ENCODE assay signal across 19 cellular contexts in the genomic region with DNA sequence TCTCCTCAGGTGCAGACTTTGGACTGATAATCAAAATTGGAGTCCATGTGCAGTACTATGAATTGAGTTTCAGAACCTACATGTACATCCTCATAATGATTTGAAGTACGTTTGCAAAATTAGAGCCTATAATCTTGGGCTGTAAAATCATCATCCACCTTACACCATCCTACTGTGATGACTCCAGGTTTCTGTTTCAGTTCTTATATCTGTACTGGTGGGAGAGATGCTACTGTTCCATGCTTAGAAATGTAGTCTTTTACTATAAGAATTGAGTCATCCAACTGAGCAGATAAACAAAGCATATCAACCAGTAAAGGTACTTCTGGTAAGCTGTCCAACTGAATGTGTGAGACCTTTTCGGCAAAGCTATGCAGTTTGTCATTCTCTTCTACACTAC.
DNase-seq lines count a peak whose midpoint lies in the region; ATAC-seq and TF ChIP-seq lines count a peak whose summit lies in the region.
"Had no signal": no experiment of that assay in that cellular context is flagged by ENCODE, and none has a peak within 500 bp of the region (broad histone marks: within the 10 kb centered on the region; RNA-seq: fewer than 3 reads in every experiment).

No MANE protein-coding gene starts in this region.

- H3K9ac ChIP-seq in MM.1S (ENCODE audit: low read length) = no peak overlapping the region
- H3K9ac ChIP-seq: BLaER1 had no signal

- H3K27me3 ChIP-seq in MM.1S (replicated peaks; ENCODE audit: insufficient read depth, low read length) = no peaks in the 10 kb centered on the region
- H3K27me3 ChIP-seq: BLaER1 had no signal

- H3K4me1 Mint-ChIP-seq in immature natural killer cell = no peaks in the 10 kb centered on the region
- H3K4me1 Mint-ChIP-seq: B cell; CD4-positive, CD25-positive, alpha-beta regulatory T cell; GM23338; H9 had no signal

- peaks cover 27% of the 10 kb centered on the region for H3F3A ChIP-seq in MM.1S (ENCODE audit: insufficient read depth, low read length)

- H3K36me3 Mint-ChIP-seq in immature natural killer cell = no peaks in the 10 kb centered on the region
- H3K36me3 Mint-ChIP-seq: CD4-positive, CD25-positive, alpha-beta regulatory T cell; CD8-positive, alpha-beta T cell had no signal

- H2AFZ ChIP-seq in MM.1S (ENCODE audit: low read length) = no peak overlapping the region
- H2AFZ ChIP-seq: GM23338 had no signal

- no peak overlapping the region for H3K27ac ChIP-seq in MM.1S (ENCODE audit: low read length)
- H3K27ac ChIP-seq: BLaER1, C4-2B had no signal

- peaks cover 28% of the 10 kb centered on the region for H3K4me1 ChIP-seq in MM.1S (ENCODE audit: low read length)
- H3K4me1 ChIP-seq: BLaER1, Caco-2 had no signal

- H3K4me3 ChIP-seq in MM.1S (ENCODE audit: low read length) = no peak overlapping the region
- H3K4me3 ChIP-seq: BLaER1, GM23338 had no signal

- H4K20me1 ChIP-seq in MM.1S (ENCODE audit: insufficient read depth, low read length) = no peaks in the 10 kb centered on the region
- H4K20me1 ChIP-seq: BLaER1 had no signal

- H3K9me3 Mint-ChIP-seq in immature natural killer cell = peaks cover 0 to 19% (median 4%) of the 10 kb centered on the region in 6 donors
- H3K9me3 Mint-ChIP-seq: CD8-positive, alpha-beta T cell; GM23338; H9 had no signal

- H3K27me3 Mint-ChIP-seq in immature natural killer cell (ENCODE audit: low read depth in 3 of 3) = peaks cover 0 to 2% (median 0%) of the 10 kb centered on the region in 3 donors
- H3K27me3 Mint-ChIP-seq: B cell; CD4-positive, CD25-positive, alpha-beta regulatory T cell had no signal

- peak; percentile 28 for DNase-seq in MM.1S
- no peak for DNase-seq in immature natural killer cell
- DNase-seq in effector CD4-positive, alpha-beta T cell = no peak
- DNase-seq in SIG-M5 treated with dmso at 0.1 percent for 504 hours (lab: John Stamatoyannopoulos, UW; ENCODE audit: unreplicated experiment) = no peak
- DNase-seq: Caco-2; CD4-positive, CD25-positive, alpha-beta regulatory T cell; CD8-positive, alpha-beta T cell; DMS153; DND-41; H9 had no signal

- no peaks in the 10 kb centered on the region for H3K9me3 ChIP-seq in MM.1S (replicated peaks; ENCODE audit: insufficient read depth, low read length)
- H3K9me3 ChIP-seq: BLaER1, Caco-2 had no signal

- no peaks in the 10 kb centered on the region for H3K79me2 ChIP-seq in MM.1S (ENCODE audit: low read length)

- H3K9me2 ChIP-seq in MM.1S (replicated peaks; ENCODE audit: insufficient read depth, low read length) = no peaks in the 10 kb centered on the region

- ATAC-seq in GM18861 (IDR thresholded peaks at IDR 0.05; ENCODE audit: unreplicated experiment) (peak; percentile 35), HG02981 (IDR thresholded peaks at IDR 0.05; ENCODE audit: unreplicated experiment) (peak; percentile 44), HG03378 (IDR thresholded peaks at IDR 0.05; ENCODE audit: unreplicated experiment) (peak; percentile 41), GM18519 (IDR thresholded peaks at IDR 0.05; ENCODE audit: low FRiP score, unreplicated experiment) (no peak)
- ATAC-seq: CD8-positive, alpha-beta T cell; GM23338; HCT116 had no signal

- no peak overlapping the region for H3K4me3 Mint-ChIP-seq in immature natural killer cell
- H3K4me3 Mint-ChIP-seq: B cell; CD4-positive, CD25-positive, alpha-beta regulatory T cell; CD8-positive, alpha-beta T cell; GM23338; H9 had no signal

- H3K27ac Mint-ChIP-seq in immature natural killer cell = no peak overlapping the region
- H3K27ac Mint-ChIP-seq: B cell; CD4-positive, CD25-positive, alpha-beta regulatory T cell; CD8-positive, alpha-beta T cell; GM23338; H9 had no signal

- no peaks in the 10 kb centered on the region for H3K36me3 ChIP-seq in MM.1S (replicated peaks; ENCODE audit: insufficient read depth, low read length)
- H3K36me3 ChIP-seq: BLaER1 had no signal

- H3K4me2 ChIP-seq in MM.1S (ENCODE audit: low read depth, low read length) = no peak overlapping the region
- H3K4me2 ChIP-seq: BLaER1, GM23338 had no signal

- TF ChIP-seq CTCF in MM.1S (IDR thresholded peaks at IDR 0.05; ENCODE audit: low read length) = no peak
